Comparison of ENCODE assay signal across 1 cellular context in the genomic region with DNA sequence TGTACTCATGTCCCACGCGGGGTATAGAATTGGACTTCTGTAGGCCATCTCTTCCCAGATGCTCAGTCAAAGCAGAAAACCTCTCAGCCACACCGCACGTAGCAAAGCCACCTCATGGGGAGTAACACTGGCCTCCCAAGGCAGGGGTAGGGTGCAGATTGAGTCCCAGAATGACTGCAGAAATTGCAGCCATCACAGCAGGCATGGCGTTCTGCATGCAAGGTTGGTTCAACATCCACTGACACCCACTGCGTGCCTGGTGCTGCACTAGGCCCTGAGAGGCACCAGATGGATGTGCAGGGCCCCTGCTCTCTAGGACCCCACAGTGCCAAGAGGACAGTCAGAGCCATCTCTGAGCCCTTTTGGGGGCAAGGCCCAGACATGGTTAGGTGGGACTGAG.
TF ChIP-seq lines count a peak whose summit lies in the region.

No MANE protein-coding gene starts in this region.

TF ChIP-seq in H1, 55 proteins besides CTCF, POLR2A, EP300 and RAD21:
- TF ChIP-seq TAF7 (optimal IDR thresholded peaks at IDR 0.05; ENCODE audit: borderline replicate concordance, low read depth, low read length) (no peak), CBX8 (IDR thresholded peaks at IDR 0.05; ENCODE audit: borderline replicate concordance, low read depth, low read length) (no peak), TBP (IDR thresholded peaks at IDR 0.05; ENCODE audit: low read depth, low read length) (no peak), USF2 (IDR thresholded peaks at IDR 0.05; ENCODE audit: low read length) (no peak), ATF2 (IDR thresholded peaks at IDR 0.05; ENCODE audit: low read length) (no peak), SRF (IDR thresholded peaks at IDR 0.05; ENCODE audit: low read depth, low read length) (no peak), SIRT6 (IDR thresholded peaks at IDR 0.05; ENCODE audit: low read length) (no peak), NRF1 (IDR thresholded peaks at IDR 0.05; ENCODE audit: low read depth, low read length) (no peak), TAF1 (IDR thresholded peaks at IDR 0.05; ENCODE audit: low read depth, low read length) (no peak), HDAC6 (IDR thresholded peaks at IDR 0.05; ENCODE audit: low read depth, low read length) (no peak), POLR2AphosphoS5 (IDR thresholded peaks at IDR 0.05; ENCODE audit: low read depth, low read length) (no peak), SP2 (IDR thresholded peaks at IDR 0.05; ENCODE audit: low read length) (no peak), ASH2L (IDR thresholded peaks at IDR 0.05; ENCODE audit: low read length) (no peak)
- TF ChIP-seq, protein P1, sequence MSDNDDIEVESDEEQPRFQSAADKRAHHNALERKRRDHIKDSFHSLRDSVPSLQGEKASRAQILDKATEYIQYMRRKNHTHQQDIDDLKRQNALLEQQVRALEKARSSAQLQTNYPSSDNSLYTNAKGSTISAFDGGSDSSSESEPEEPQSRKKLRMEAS (IDR thresholded peaks at IDR 0.05), result no peak
